ENCODE assay signal across 15 cellular contexts in the genomic region with DNA sequence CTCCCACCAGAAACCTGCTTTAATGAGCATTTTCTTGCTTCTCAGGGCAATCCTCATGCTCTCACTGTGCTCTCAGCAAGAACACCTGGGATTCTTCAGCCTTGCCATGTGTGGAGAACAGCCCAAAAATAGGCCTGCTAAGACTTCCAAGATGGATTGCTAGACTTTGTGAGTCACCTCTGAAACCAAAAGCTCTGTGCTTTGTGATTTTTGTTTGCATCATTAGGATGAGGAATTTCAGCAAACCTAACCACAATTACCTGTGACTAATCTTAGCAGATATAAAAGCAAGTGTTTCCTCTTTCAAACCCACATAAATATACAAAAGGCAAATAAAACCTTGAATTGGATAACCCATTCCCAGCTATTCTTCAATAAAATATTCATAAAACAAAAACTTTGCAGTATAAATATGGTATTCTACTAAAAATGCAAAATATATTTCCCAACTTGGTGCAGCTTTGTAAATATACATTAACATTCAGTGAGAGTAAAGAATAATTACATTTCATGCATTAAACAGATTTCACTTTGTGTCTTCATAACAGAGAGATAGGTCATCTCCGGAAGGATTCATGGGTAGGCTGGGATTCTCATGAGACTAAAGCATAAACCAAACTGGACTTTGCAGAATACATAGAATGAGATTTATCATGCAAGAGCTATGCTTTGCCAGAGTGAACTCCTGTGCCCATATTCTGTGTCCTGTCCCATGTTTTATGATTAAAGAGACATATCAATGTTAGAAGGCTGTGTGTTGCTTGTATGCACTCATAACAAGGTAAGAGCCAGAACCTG. TPM values are rescaled to one million over a fixed set of nuclear protein-coding genes. Genes with fewer than 3 reads are reported as not detected.
DNase-seq lines count a peak whose midpoint lies in the region; ATAC-seq, FAIRE-seq and TF ChIP-seq lines count a peak whose summit lies in the region.
"Had no signal": no experiment of that assay in that cellular context is flagged by ENCODE, and none has a peak within 500 bp of the region (broad histone marks: within the 10 kb centered on the region; RNA-seq: fewer than 3 reads in every experiment).

No MANE protein-coding gene starts in this region.

- H3K36me3 ChIP-seq in A673 (ENCODE audit: insufficient read depth, low read length, poor library complexity, severe bottlenecking) = no peaks in the 10 kb centered on the region
- no peaks in the 10 kb centered on the region for H3K36me3 ChIP-seq in SJCRH30
- H3K36me3 ChIP-seq in HepG2 (replicated peaks in 1 of 2; ENCODE audit: control insufficient read depth in 1 of 2, insufficient read depth in 2 of 2, low read length in 2 of 2) = no peaks in the 10 kb centered on the region
- H3K36me3 ChIP-seq: tibial nerve had no signal

- FAIRE-seq in H54 (lab: Jason Lieb, UNC) (peak; percentile 99), HepG2 (lab: Jason Lieb, UNC) (no peak)

- no peaks in the 10 kb centered on the region for H3K79me2 ChIP-seq in HepG2 (ENCODE audit: insufficient read depth, low read length)

- H3K4me3 ChIP-seq in A673 (ENCODE audit: low read depth, low read length, poor library complexity, severe bottlenecking) (no peak overlapping the region), SJCRH30 (no peak overlapping the region), HepG2 (replicated peaks in 1 of 3; ENCODE audit: insufficient read depth in 1 of 3, low read depth in 2 of 3, low read length in 3 of 3) (no peak overlapping the region)
- H3K4me3 ChIP-seq: tibial nerve had no signal

- POLR2A ChIA-PET in A673 (lab: Charles Lee; ENCODE audit: low non-redundant PET) = no interaction called here
- POLR2A ChIA-PET in HepG2 (lab: Yijun Ruan, JAX) = no interaction called here

- H3K4me1 ChIP-seq in A673 (ENCODE audit: insufficient read depth, low read length, poor library complexity, severe bottlenecking) = peaks cover 6% of the 10 kb centered on the region
- peaks cover 28% of the 10 kb centered on the region for H3K4me1 ChIP-seq in SJCRH30
- H3K4me1 ChIP-seq in HepG2 (ENCODE audit: insufficient read depth, low read length) = no peaks in the 10 kb centered on the region
- H3K4me1 ChIP-seq: tibial nerve had no signal

- CTCF ChIA-PET in A673 (lab: Charles Lee) (no interaction called here), HepG2 (lab: Yijun Ruan, JAX; ENCODE audit: low intra/inter-chr PET ratio, low total read pairs) (no interaction called here)

- 52% methylated on average over 1 of the region's 1 CpG for WGBS in HepG2 (ENCODE audit: low lambda C conversion rate)

- TF ChIP-seq RAD21 in HepG2 (CRISPR knock-in tag; IDR thresholded peaks at IDR 0.05) = no peak

- no peaks in the 10 kb centered on the region for H4K20me1 ChIP-seq in HepG2 (ENCODE audit: insufficient read depth, low read length)

- TF ChIP-seq CTCF in A673 (conservative IDR thresholded peaks at IDR 0.05; ENCODE audit: low read depth, low read length) (no peak), HepG2 (CRISPR knock-in tag; IDR thresholded peaks at IDR 0.05) (no peak)

- DNase-seq in A673 (ENCODE audit: low spot score) (peak; percentile 19), H54 (ENCODE audit: insufficient read length, low spot score) (peak; percentile 45), SJCRH30 (peak; percentile 46 to 70), fibroblast of peridontal ligament (ENCODE audit: extremely low read depth) (peak; percentile 93), HepG2 (ENCODE audit: low spot score) (no peak), NCI-H1417 treated with DMSO at 0.1 percent for 48 hours (lab: John Stamatoyannopoulos, UW) (no peak), DMS 273 (lab: John Stamatoyannopoulos, UW; ENCODE audit: unreplicated experiment) (no peak)
- DNase-seq in stimulated activated CD4-positive, alpha-beta T cell treated with anti-CD3 and anti-CD28 coated beads, Interleukin-15, amount 100 ng/mL, for 24 hours = no peak
- DNase-seq: activated T-cell treated with anti-CD3 and anti-CD28 coated beads for 4 hours; effector CD4-positive, alpha-beta T cell; midbrain; NCI-H1092; stimulated activated CD4-positive, alpha-beta T cell treated with anti-CD3 and anti-CD28 coated beads, Interleukin-1b, Interleukin-23, amount 100 ng/mL, for 48 hours had no signal

- H3K9ac ChIP-seq in HepG2 (ENCODE audit: insufficient read depth, low read depth, low read length) = no peak overlapping the region

- H3K4me2 ChIP-seq in HepG2 (ENCODE audit: low read depth, low read length) = no peak overlapping the region

- TF ChIP-seq POLR2A in H54 (IDR thresholded peaks at IDR 0.05; ENCODE audit: low read depth, low read length) (no peak), HepG2 (IDR thresholded peaks at IDR 0.05; ENCODE audit: insufficient read depth in 1 of 2, low read depth in 2 of 2, low read length in 2 of 2) (no peak)

- no TSS peak for BruUV-seq in A673 (replicated peaks; lab: Mats Ljungman, UMichigan)
- BruUV-seq in HepG2 (replicated peaks; lab: Mats Ljungman, UMichigan) = no TSS peak

- TF ChIP-seq EP300 in HepG2 (IDR thresholded peaks at IDR 0.05; ENCODE audit: low read depth in 2 of 2, low read length in 2 of 2) (no peak), HepG2 (CRISPR knock-in tag; IDR thresholded peaks at IDR 0.05; ENCODE audit: borderline replicate concordance) (no peak)

- no peak overlapping the region for H2AFZ ChIP-seq in HepG2 (ENCODE audit: low read length)

- no peaks in the 10 kb centered on the region for H3K9me3 ChIP-seq in A673 (ENCODE audit: low read depth, low read length, poor library complexity, severe bottlenecking)
- H3K9me3 ChIP-seq in SJCRH30 (replicated peaks) = no peaks in the 10 kb centered on the region
- H3K9me3 ChIP-seq in HepG2 (ENCODE audit: low read length) = no peaks in the 10 kb centered on the region
- H3K9me3 ChIP-seq: tibial nerve had no signal

- H3K27me3 ChIP-seq in A673 (replicated peaks; ENCODE audit: insufficient read depth, low read depth, low read length, poor library complexity) = no peaks in the 10 kb centered on the region
- no peaks in the 10 kb centered on the region for H3K27me3 ChIP-seq in SJCRH30
- H3K27me3 ChIP-seq in HepG2 (ENCODE audit: control insufficient read depth in 1 of 2, insufficient read depth in 2 of 2, low read length in 2 of 2) = no peaks in the 10 kb centered on the region
- H3K27me3 ChIP-seq: tibial nerve had no signal

- H3K27ac ChIP-seq in A673 (ENCODE audit: low read depth, low read length, poor library complexity, severe bottlenecking) (no peak overlapping the region), SJCRH30 (peak overlapping the region; percentile 61), HepG2 (ENCODE audit: extremely low read length, insufficient read depth, low read length) (no peak overlapping the region)
- H3K27ac ChIP-seq: C4-2B, tibial nerve had no signal

- intact Hi-C loops in A673 (cut with micrococcal nuclease; ENCODE audit: unreplicated experiment) (no loop called here), HepG2 (cut with micrococcal nuclease; ENCODE audit: unreplicated experiment) (loop anchor here (2.0 kb wide), 1 partner anchor 32 kb away; no protein-coding TSS in a partner anchor)

- no peak for ATAC-seq in HepG2

- in situ Hi-C loops in HepG2 (cut with HindIII; ENCODE audit: extremely low pct_ligation_motif_present, low pct_unique_long_range_greater_than_20kb) = no loop called here

TF ChIP-seq in HepG2, 621 proteins besides CTCF, POLR2A, EP300 and RAD21 (continues in another document):
- no peak for TF ChIP-seq MATR3 (CRISPR knock-in tag; IDR thresholded peaks at IDR 0.05)
- no peak for TF ChIP-seq CAMTA2 (CRISPR knock-in tag; IDR thresholded peaks at IDR 0.05; ENCODE audit: borderline replicate concordance)
- TF ChIP-seq ESRRA (CRISPR knock-in tag; IDR thresholded peaks at IDR 0.05; ENCODE audit: low read depth) = no peak
- TF ChIP-seq ZNF720 (CRISPR knock-in tag; IDR thresholded peaks at IDR 0.05) = no peak
- no peak for TF ChIP-seq SPEN (CRISPR knock-in tag; IDR thresholded peaks at IDR 0.05; ENCODE audit: low read depth)
- no peak for TF ChIP-seq ZNF274 (CRISPR knock-in tag; IDR thresholded peaks at IDR 0.05)
- TF ChIP-seq, protein P1, sequence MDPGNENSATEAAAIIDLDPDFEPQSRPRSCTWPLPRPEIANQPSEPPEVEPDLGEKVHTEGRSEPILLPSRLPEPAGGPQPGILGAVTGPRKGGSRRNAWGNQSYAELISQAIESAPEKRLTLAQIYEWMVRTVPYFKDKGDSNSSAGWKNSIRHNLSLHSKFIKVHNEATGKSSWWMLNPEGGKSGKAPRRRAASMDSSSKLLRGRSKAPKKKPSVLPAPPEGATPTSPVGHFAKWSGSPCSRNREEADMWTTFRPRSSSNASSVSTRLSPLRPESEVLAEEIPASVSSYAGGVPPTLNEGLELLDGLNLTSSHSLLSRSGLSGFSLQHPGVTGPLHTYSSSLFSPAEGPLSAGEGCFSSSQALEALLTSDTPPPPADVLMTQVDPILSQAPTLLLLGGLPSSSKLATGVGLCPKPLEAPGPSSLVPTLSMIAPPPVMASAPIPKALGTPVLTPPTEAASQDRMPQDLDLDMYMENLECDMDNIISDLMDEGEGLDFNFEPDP (CRISPR knock-in tag; conservative IDR thresholded peaks at IDR 0.05) = no peak
- no peak for TF ChIP-seq SIX4 (CRISPR knock-in tag; IDR thresholded peaks at IDR 0.05)

RNA-seq across cellular contexts. Expression of a gene that starts 33.5 kb away (rescaled TPM):
- total RNA-seq in A673 (2021) = 66.4 and 67.1 TPM in 2 replicates
- 47.2 and 49.9 TPM in 2 replicates for total RNA-seq in SJCRH30 (2014; rRNA removed; shearing (Covaris generic))
- 0.39 and 0.75 TPM in 2 replicates for total RNA-seq in HepG2 (2016; rRNA removed; fragmentation: Illumina TruSeq; extraction: Trizol)
- total RNA-seq in HepG2 (2016; cell fraction: cytosol; rRNA removed; fragmentation: Illumina TruSeq; extraction: Trizol; ENCODE audit: low read depth) = 0.09 TPM in 1 of 2 replicates, not detected in the other
- total RNA-seq in HepG2 (2016; cell fraction: insoluble cytoplasmic fraction; rRNA removed; fragmentation: Illumina TruSeq; extraction: Trizol) = 0.31 and 0.84 TPM in 2 replicates
- 0.12 and 0.14 TPM in 2 replicates for total RNA-seq in HepG2 (2016; cell fraction: membrane; rRNA removed; fragmentation: Illumina TruSeq; extraction: Trizol)
- total RNA-seq in HepG2 (2016; cell fraction: nucleus; rRNA removed; fragmentation: Illumina TruSeq; extraction: Trizol) = 0.81 and 0.94 TPM in 2 replicates
- polyA plus RNA-seq in HepG2 (2011; rRNA removed) = 0.73 and 0.82 TPM in 2 replicates
- polyA plus RNA-seq in HepG2 (2011; cell fraction: cytosol; rRNA removed) = 0.28 and 0.35 TPM in 2 replicates
- polyA plus RNA-seq in HepG2 (2011; cell fraction: nucleus; rRNA removed) = 1.4 and 1.6 TPM in 2 replicates
- polyA plus RNA-seq in HepG2 (2012) = 0.11 and 0.41 TPM in 2 replicates
- polyA plus RNA-seq in HepG2 (2016; cell fraction: cytosol; fragmentation: Illumina TruSeq; extraction: Trizol; ENCODE audit: low read depth) = 0.05 and 0.07 TPM in 2 replicates
- 0.32 and 0.43 TPM in 2 replicates for polyA plus RNA-seq in HepG2 (2016; cell fraction: insoluble cytoplasmic fraction; fragmentation: Illumina TruSeq; extraction: Trizol; ENCODE audit: low read depth)
- 0.07 and 0.10 TPM in 2 replicates for polyA plus RNA-seq in HepG2 (2016; cell fraction: membrane; fragmentation: Illumina TruSeq; extraction: Trizol; ENCODE audit: low read depth)
- 1.6 TPM in 2 replicates for polyA plus RNA-seq in HepG2 (2016; cell fraction: nucleus; fragmentation: Illumina TruSeq; extraction: Trizol; ENCODE audit: insufficient read depth, low read depth)
- polyA minus RNA-seq in HepG2 (2011; rRNA and poly(A)+ RNA removed; ENCODE audit: low replicate concordance) = 0.56 and 13.9 TPM in 2 replicates
- 0.89 and 1.2 TPM in 2 replicates for polyA minus RNA-seq in HepG2 (2011; cell fraction: cytosol; rRNA and poly(A)+ RNA removed)
- polyA minus RNA-seq in HepG2 (2011; cell fraction: nucleus; rRNA and poly(A)+ RNA removed) = 0.75 and 0.77 TPM in 2 replicates

Comparison
In these comparisons a context has a peak if more than half of its experiments do, and no peak if none do; other contexts are left out.
1. DNase-seq: peak in A673 (single experiment), H54 (single experiment), SJCRH30 (2 of 2) and fibroblast of peridontal ligament (single experiment); none in HepG2 (single experiment), NCI-H1417 treated with DMSO at 0.1 percent for 48 hours (single experiment), stimulated activated CD4-positive, alpha-beta T cell treated with anti-CD3 and anti-CD28 coated beads, Interleukin-15, amount 100 ng/mL, for 24 hours (single experiment) and DMS 273 (single experiment).
2. RNA of a gene that starts 33.5 kb away (total RNA-seq): 66.4 to 67.1 TPM in A673 and 47.2 to 49.9 TPM in SJCRH30; 0.09 to 0.94 TPM in HepG2; every median in the first group is over 10 times any median in the second.